In the genomic region with DNA sequence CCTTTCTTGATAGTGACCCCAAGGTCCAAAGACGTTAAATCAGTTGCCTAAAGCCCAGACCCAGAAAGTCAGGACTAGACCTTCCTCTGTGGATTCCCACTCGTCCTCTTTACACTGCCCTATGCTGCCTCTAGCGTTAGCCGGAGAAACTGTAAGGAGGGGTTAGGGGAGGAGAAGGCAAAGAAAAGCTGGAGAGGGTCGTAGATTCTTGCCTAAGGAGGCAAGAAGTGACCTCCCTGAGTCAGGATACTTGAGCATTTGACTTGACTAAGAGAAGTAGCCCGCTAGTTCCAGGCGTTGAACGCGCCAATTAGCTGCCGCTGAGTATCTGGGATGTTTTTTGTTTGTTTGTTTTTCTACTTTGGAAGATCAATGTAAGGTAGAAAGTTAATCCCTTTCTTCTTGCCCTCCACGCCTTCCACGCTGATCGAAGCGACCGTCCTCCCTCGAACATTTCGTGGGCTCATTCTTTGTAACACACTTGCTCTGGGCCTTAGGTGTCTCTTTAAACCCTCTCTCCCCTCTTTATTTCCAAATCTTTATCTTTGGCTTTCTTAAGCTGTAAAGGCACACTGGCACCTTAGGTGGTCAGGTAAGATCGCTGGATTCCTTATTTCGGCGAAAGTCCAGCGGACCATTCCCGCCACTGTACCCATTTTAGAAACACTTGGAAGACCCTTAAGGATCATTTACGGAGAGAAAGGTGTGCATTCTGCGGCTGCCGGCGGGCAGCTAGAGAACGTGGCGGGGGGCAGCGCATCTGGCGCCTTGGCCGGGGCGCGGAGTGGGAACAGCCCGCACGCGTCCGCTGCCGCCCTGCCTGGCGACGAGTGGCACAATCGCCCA, we compare ENCODE assay signal across 8 cellular contexts. TPM values are rescaled to one million over a fixed set of nuclear protein-coding genes. Genes with fewer than 3 reads are reported as not detected.
A peak's percentile ranks its signal among the peaks of the same experiment; 100 is the strongest.
DNase-seq lines count a peak whose midpoint lies in the region; ATAC-seq and TF ChIP-seq lines count a peak whose summit lies in the region.

No MANE protein-coding gene starts in this region.

- peaks cover 13% of the 10 kb centered on the region for H3K27me3 ChIP-seq in HL-60 (ENCODE audit: insufficient read depth, poor library complexity, severe bottlenecking)
- no peaks in the 10 kb centered on the region for H3K27me3 ChIP-seq in PC-9 (ENCODE audit: insufficient read depth, low read depth)
- H3K27me3 ChIP-seq in psoas muscle (ENCODE audit: insufficient read depth in 3 of 3, low read length in 2 of 3): peaks cover 0 to 2% (median 2%) of the 10 kb centered on the region in 3 donors

- POLR2A ChIA-PET in PC-9 (lab: Charles Lee; ENCODE audit: unreplicated experiment): no interaction called here

- ATAC-seq in GM21360 (IDR thresholded peaks at IDR 0.05; ENCODE audit: unreplicated experiment) (peak; percentile 41), psoas muscle (peak in 3 of 4 donors; percentile 31 to 53 (median 34))

- no peaks in the 10 kb centered on the region for H3K9me2 ChIP-seq in PC-9 (ENCODE audit: insufficient read depth)

- peak overlapping the region; percentile 96 for H2AFZ ChIP-seq in PC-9

- peak; percentile 70 for DNase-seq in Daoy (ENCODE audit: low read depth)
- peak in 1 of 2 experiments; percentile 9 for DNase-seq in HL-60 (ENCODE audit: low read depth in 1 of 2, low spot score in 1 of 2)
- peak in 1 of 2 experiments; percentile 50 for DNase-seq in PC-9
- peak; percentile 78 for DNase-seq in astrocyte of the hippocampus (ENCODE audit: low read depth, low spot score)
- peak in 38 of 51 donors; percentile 2 to 84 (median 31) for DNase-seq in hypothalamus (lab: John Stamatoyannopoulos, UW)
- peak; percentile 23 to 51 for DNase-seq in psoas muscle
- DNase-seq in GF-D8 (lab: John Stamatoyannopoulos, UW): no peak

- H3K9me3 ChIP-seq in PC-9 (ENCODE audit: insufficient read depth, low read depth): no peaks in the 10 kb centered on the region
- H3K9me3 ChIP-seq in psoas muscle: no peaks in the 10 kb centered on the region

- H3K4me1 ChIP-seq in PC-9 (replicated peaks; ENCODE audit: insufficient read depth) (peaks cover 13% of the 10 kb centered on the region), psoas muscle (peaks cover 19% of the 10 kb centered on the region)

- intact Hi-C loops in PC-9 (cut with micrococcal nuclease; ENCODE audit: unreplicated experiment): loop anchor here (1.0 to 2.0 kb wide), 2 partner anchors 313 to 418 kb away; no protein-coding TSS in a partner anchor
- intact Hi-C loops in psoas muscle (cut with DNase I): no loop called here

- H3K4me2 ChIP-seq in PC-9: peak overlapping the region; percentile 94

- TF ChIP-seq CTCF in HL-60 (IDR thresholded peaks at IDR 0.05; ENCODE audit: insufficient read depth, low read length) (peak; percentile 38), PC-9 (conservative IDR thresholded peaks at IDR 0.05) (peak; percentile 86), psoas muscle (IDR thresholded peaks at IDR 0.05) (peak; percentile 80)

- no peaks in the 10 kb centered on the region for H4K20me1 ChIP-seq in PC-9 (ENCODE audit: insufficient read depth)

- H3K27ac ChIP-seq in HL-60 (replicated peaks) (no peak overlapping the region), PC-9 (no peak overlapping the region), psoas muscle (no peak overlapping the region)

- H3K36me3 ChIP-seq in PC-9 (ENCODE audit: low read depth) (no peaks in the 10 kb centered on the region), psoas muscle (ENCODE audit: insufficient read depth in 1 of 2, low read depth in 1 of 2) (no peaks in the 10 kb centered on the region)

- CTCF ChIA-PET in PC-9 (lab: Charles Lee): interaction anchor here (0.6 kb wide), 1 partner anchor 32 kb away, joined by 3 read pairs; no protein-coding TSS in a partner anchor

- BruUV-seq in PC-9 (replicated peaks; lab: Mats Ljungman, UMichigan): no TSS peak

- peaks cover 17% of the 10 kb centered on the region; the same call in 1 of the 2 replicates for H3F3A ChIP-seq in PC-9 (ENCODE audit: insufficient read depth, low read depth)

- no peaks in the 10 kb centered on the region for H3K79me2 ChIP-seq in PC-9 (ENCODE audit: low read depth)

- H3K4me3 ChIP-seq in HL-60 (replicated peaks; ENCODE audit: insufficient read depth, low read length): peak overlapping the region; percentile 16
- peak overlapping the region; percentile 66 for H3K4me3 ChIP-seq in PC-9
- peak overlapping the region; percentile 78 for H3K4me3 ChIP-seq in psoas muscle

- 0 to 1% (median 0%) methylated on average over 41 of the region's 41 CpGs for WGBS in psoas muscle, 3 donors

RNA-seq across cellular contexts. Expression of gene RGMB, which starts 5.1 kb away (rescaled TPM):
- total RNA-seq in Daoy (2014; rRNA removed; shearing (Covaris generic)): 12.5 and 17.9 TPM in 2 replicates
- total RNA-seq in PC-9 (2021) (14.2 and 14.6 TPM in 2 replicates), psoas muscle (10 to 100 TPM; 14.1 to 25.7 (median 23.6) TPM)
- 10 to 100 TPM in 1 of 3 donors, 1 to 10 TPM in 2; 8.2 to 12.9 (median 8.2) TPM for polyA plus RNA-seq in psoas muscle

Comparison
In these comparisons a context has a peak if more than half of its experiments do, and no peak if none do; other contexts are left out.
1. H3K4me3 ChIP-seq: peak in every context shown above with its lines; median percentile 78 in psoas muscle; 66 in PC-9; 16 in HL-60.